27 cellular contexts compared by ENCODE assay signal in genomic region chr2:228589115-228589514, GRCh38.
"Had no signal": no experiment of that assay in that cellular context is flagged by ENCODE, and none has a peak within 500 bp of the region (broad histone marks: within the 10 kb centered on the region; RNA-seq: fewer than 3 reads in every experiment).

No MANE protein-coding gene starts in this region.

- H3K36me3 ChIP-seq: adrenal gland, ascending aorta, colonic mucosa, esophagus squamous epithelium, WERI-Rb-1 had no signal

- H3K4me3 ChIP-seq: adrenal gland, ascending aorta, colonic mucosa, esophagus squamous epithelium had no signal

- H3K9me3 ChIP-seq: adrenal gland, ascending aorta, colonic mucosa, esophagus squamous epithelium had no signal

- H3K4me1 ChIP-seq: adrenal gland, ascending aorta, colonic mucosa, esophagus squamous epithelium had no signal

- DNase-seq: activated B cell treated with CpG ODN at 0.5 μM for 24 hours; activated CD4-positive, alpha-beta T cell treated with anti-CD3 and anti-CD28 coated beads for 48 hours; activated CD4-positive, alpha-beta T cell treated with anti-CD3 and anti-CD28 coated beads, Interleukin-2, amount 50 U/mL, for 1 hour; activated CD4-positive, alpha-beta T cell treated with anti-CD3 and anti-CD28 coated beads, Interleukin-2, amount 50 U/mL, for 48 hours; activated CD8-positive, alpha-beta memory T cell treated with anti-CD3 and anti-CD28 coated beads for 24 hours; activated CD8-positive, alpha-beta T cell treated with anti-CD3 and anti-CD28 coated beads for 36 hours; activated effector memory CD4-positive, alpha-beta T cell treated with anti-CD3 and anti-CD28 coated beads, Interleukin-2, amount 50 U/mL, for 16 hours; activated naive CD4-positive, alpha-beta T cell treated with anti-CD3 and anti-CD28 coated beads for 36 hours; activated naive CD8-positive, alpha-beta T cell treated with anti-CD3 and anti-CD28 coated beads for 36 hours; activated naive CD8-positive, alpha-beta T cell treated with anti-CD3 and anti-CD28 coated beads, Interleukin-2, amount 50 U/mL, for 24 hours; activated T-cell treated with anti-CD3 and anti-CD28 coated beads, Interleukin-2, amount 50 U/mL, for 4 hours; adrenal gland; caudate nucleus; cerebellar nuclear complex; colonic mucosa; effector CD8-positive, alpha-beta T cell; esophagus squamous epithelium; head of caudate nucleus; T-cell; T-helper 9 cell; WERI-Rb-1 had no signal

- ATAC-seq: activated CD4-positive, CD25-positive, alpha-beta regulatory T cell treated with anti-CD3 and anti-CD28 coated beads, Interleukin-2, amount 50 U/mL, for 24 hours; activated CD8-positive, alpha-beta T cell treated with anti-CD3 and anti-CD28 coated beads for 36 hours; activated naive CD8-positive, alpha-beta T cell treated with anti-CD3 and anti-CD28 coated beads, Interleukin-2, amount 50 U/mL, for 24 hours; activated T-cell treated with anti-CD3 and anti-CD28 coated beads, Interleukin-2, amount 50 U/mL, for 4 hours; T-cell had no signal

- H3K27ac ChIP-seq: adrenal gland, ascending aorta, colonic mucosa, epithelial cell of prostate, esophagus squamous epithelium, WERI-Rb-1 had no signal

- H3K27me3 ChIP-seq: adrenal gland, ascending aorta, colonic mucosa, esophagus squamous epithelium had no signal

- FAIRE-seq: endometrium, endothelial cell of umbilical vein, frontal cortex had no signal
